In the genomic region with DNA sequence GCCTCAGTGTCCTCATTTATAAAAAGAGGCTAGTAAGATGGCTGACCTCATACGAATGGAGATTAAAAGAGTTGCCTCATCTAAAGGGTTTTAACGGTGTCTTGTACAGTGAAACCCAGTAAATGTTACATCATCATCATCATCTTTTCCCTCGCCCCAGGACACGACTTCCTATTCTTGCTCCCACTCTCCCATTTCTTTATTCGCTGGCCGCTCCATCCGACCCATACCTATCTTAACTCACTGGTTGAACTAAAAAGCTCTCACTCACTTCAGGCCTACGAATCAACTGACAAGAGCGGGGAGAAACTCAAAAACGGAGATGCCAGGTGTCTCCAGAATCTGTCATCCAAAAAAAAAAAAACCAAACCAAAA, we compare ENCODE assay signal across 1 cellular context.
TF ChIP-seq lines count a peak whose summit lies in the region.

No MANE protein-coding gene starts in this region.

TF ChIP-seq in GM12878, 131 proteins besides CTCF, POLR2A, EP300 and RAD21:
- TF ChIP-seq, protein P1, sequence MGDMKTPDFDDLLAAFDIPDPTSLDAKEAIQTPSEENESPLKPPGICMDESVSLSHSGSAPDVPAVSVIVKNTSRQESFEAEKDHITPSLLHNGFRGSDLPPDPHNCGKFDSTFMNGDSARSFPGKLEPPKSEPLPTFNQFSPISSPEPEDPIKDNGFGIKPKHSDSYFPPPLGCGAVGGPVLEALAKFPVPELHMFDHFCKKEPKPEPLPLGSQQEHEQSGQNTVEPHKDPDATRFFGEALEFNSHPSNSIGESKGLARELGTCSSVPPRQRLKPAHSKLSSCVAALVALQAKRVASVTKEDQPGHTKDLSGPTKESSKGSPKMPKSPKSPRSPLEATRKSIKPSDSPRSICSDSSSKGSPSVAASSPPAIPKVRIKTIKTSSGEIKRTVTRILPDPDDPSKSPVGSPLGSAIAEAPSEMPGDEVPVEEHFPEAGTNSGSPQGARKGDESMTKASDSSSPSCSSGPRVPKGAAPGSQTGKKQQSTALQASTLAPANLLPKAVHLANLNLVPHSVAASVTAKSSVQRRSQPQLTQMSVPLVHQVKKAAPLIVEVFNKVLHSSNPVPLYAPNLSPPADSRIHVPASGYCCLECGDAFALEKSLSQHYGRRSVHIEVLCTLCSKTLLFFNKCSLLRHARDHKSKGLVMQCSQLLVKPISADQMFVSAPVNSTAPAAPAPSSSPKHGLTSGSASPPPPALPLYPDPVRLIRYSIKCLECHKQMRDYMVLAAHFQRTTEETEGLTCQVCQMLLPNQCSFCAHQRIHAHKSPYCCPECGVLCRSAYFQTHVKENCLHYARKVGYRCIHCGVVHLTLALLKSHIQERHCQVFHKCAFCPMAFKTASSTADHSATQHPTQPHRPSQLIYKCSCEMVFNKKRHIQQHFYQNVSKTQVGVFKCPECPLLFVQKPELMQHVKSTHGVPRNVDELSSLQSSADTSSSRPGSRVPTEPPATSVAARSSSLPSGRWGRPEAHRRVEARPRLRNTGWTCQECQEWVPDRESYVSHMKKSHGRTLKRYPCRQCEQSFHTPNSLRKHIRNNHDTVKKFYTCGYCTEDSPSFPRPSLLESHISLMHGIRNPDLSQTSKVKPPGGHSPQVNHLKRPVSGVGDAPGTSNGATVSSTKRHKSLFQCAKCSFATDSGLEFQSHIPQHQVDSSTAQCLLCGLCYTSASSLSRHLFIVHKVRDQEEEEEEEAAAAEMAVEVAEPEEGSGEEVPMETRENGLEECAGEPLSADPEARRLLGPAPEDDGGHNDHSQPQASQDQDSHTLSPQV (IDR thresholded peaks at IDR 0.05) = no peak
- TF ChIP-seq MTA2 (IDR thresholded peaks at IDR 0.05; ENCODE audit: low read depth) (no peak), ZNF384 (IDR thresholded peaks at IDR 0.05; ENCODE audit: borderline replicate concordance, low read depth, low read length) (0 out of 2 replicates have a peak, but pooled peaks have one; percentile 3), SUPT20H (IDR thresholded peaks at IDR 0.05; ENCODE audit: borderline replicate concordance, control insufficient read depth, low read depth, low read length) (no peak), HDAC2 (IDR thresholded peaks at IDR 0.05) (no peak), NFYA (IDR thresholded peaks at IDR 0.05; ENCODE audit: borderline replicate concordance, low read depth, low read length) (no peak), MTA3 (IDR thresholded peaks at IDR 0.05; ENCODE audit: borderline replicate concordance, low read length) (0 out of 2 replicates have a peak, but pooled peaks have one; percentile 25)
- TF ChIP-seq, protein P2, sequence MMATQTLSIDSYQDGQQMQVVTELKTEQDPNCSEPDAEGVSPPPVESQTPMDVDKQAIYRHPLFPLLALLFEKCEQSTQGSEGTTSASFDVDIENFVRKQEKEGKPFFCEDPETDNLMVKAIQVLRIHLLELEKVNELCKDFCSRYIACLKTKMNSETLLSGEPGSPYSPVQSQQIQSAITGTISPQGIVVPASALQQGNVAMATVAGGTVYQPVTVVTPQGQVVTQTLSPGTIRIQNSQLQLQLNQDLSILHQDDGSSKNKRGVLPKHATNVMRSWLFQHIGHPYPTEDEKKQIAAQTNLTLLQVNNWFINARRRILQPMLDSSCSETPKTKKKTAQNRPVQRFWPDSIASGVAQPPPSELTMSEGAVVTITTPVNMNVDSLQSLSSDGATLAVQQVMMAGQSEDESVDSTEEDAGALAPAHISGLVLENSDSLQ (IDR thresholded peaks at IDR 0.05) = peak; percentile 34; the same call in 1 of the 2 replicates
TF ChIP-seq in GM12878: peak in this region for 3.
